ENCODE assay signal across 11 cellular contexts in the genomic region with DNA sequence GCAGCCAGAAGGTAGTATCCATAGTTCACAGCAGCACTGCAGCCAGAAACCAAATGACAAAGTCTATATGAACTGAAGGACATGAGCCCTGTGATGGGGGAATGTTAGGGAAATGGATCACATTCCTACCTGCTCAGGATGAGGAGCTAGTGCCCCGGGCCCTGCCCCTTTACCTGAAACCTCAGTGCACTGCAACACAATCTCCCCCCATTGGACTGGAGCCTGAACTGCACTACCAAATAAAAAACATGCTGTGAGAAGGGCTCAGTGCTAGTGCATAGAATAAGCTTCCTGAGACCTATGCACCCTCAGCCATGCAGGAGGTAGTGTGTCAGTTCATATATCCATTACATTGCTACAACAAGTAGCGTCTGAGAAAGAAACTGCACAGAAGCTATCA.
DNase-seq lines count a peak whose midpoint lies in the region; ATAC-seq and TF ChIP-seq lines count a peak whose summit lies in the region.
"Had no signal": no experiment of that assay in that cellular context is flagged by ENCODE, and none has a peak within 500 bp of the region (broad histone marks: within the 10 kb centered on the region; RNA-seq: fewer than 3 reads in every experiment).

No MANE protein-coding gene starts in this region.

- H3K14ac ChIP-seq in H9 (ENCODE audit: insufficient read depth, low read length), result no peak overlapping the region

- H3K9ac ChIP-seq in H9 (ENCODE audit: extremely low read depth, insufficient read length, low read length), result no peak overlapping the region
- no peak overlapping the region for H3K9ac ChIP-seq in endodermal cell (ENCODE audit: extremely low read depth, low read length, poor library complexity, severe bottlenecking)

- H3K23me2 ChIP-seq in H9 (ENCODE audit: insufficient read length, low read depth, low read length, poor library complexity, severe bottlenecking), result no peaks in the 10 kb centered on the region

- H2BK12ac ChIP-seq in H9 (ENCODE audit: insufficient read length, low read depth, low read length), result no peak overlapping the region

- no peak overlapping the region for H3T11ph ChIP-seq in H9 (ENCODE audit: low read length)

- DNase-seq in Caco-2 (peak; percentile 3 to 28), H9 (peak; percentile 40), endodermal cell (peak; percentile 65), iPS-NIHi7 (ENCODE audit: extremely low spot score) (peak; percentile 34), upper lobe of right lung (no peak)
- DNase-seq: ACHN; C1 segment of cervical spinal cord; CD4-positive, alpha-beta T cell; DMS79 had no signal

- H3K79me2 ChIP-seq in H9 (ENCODE audit: insufficient read depth, low read length), result no peaks in the 10 kb centered on the region

- no peak overlapping the region for H2AK5ac ChIP-seq in H9 (ENCODE audit: insufficient read length, low read length)

- H4K5ac ChIP-seq in H9 (ENCODE audit: insufficient read length, low read depth, low read length), result no peak overlapping the region

- no peak overlapping the region for H2AFZ ChIP-seq in H9 (ENCODE audit: low read length)

- no peak overlapping the region for H3K56ac ChIP-seq in H9 (ENCODE audit: insufficient read length, low read depth, low read length)

- TF ChIP-seq CTCF in Caco-2 (IDR thresholded peaks at IDR 0.05; ENCODE audit: insufficient read depth in 1 of 2, low read depth in 1 of 2, low read length in 1 of 2, severe bottlenecking in 1 of 2, unreplicated experiment in 1 of 2) (no peak), H9 (conservative IDR thresholded peaks at IDR 0.05) (peak; percentile 31; the same call in 2 of the 3 replicates), endodermal cell (conservative IDR thresholded peaks at IDR 0.05) (peak; percentile 46), upper lobe of right lung (IDR thresholded peaks at IDR 0.05) (no peak)

- H2BK20ac ChIP-seq in H9 (ENCODE audit: low read depth, low read length, poor library complexity, severe bottlenecking), result no peak overlapping the region

- no peak overlapping the region for H2BK120ac ChIP-seq in H9 (ENCODE audit: low read depth, low read length, poor library complexity, severe bottlenecking)

- no peaks in the 10 kb centered on the region for H3K9me3 ChIP-seq in Caco-2
- no peaks in the 10 kb centered on the region for H3K9me3 ChIP-seq in H9 (ENCODE audit: control insufficient read depth, low read depth, low read length)
- no peaks in the 10 kb centered on the region for H3K9me3 ChIP-seq in endodermal cell (ENCODE audit: control insufficient read depth, low read length)
- no peaks in the 10 kb centered on the region for H3K9me3 ChIP-seq in upper lobe of right lung

- H2BK15ac ChIP-seq in H9 (ENCODE audit: low read depth, low read length), result no peak overlapping the region

- no peak overlapping the region for H3K4me3 Mint-ChIP-seq in Caco-2 (ENCODE audit: unreplicated experiment)
- H3K4me3 Mint-ChIP-seq in H9, result no peak overlapping the region
- H3K4me3 Mint-ChIP-seq in endodermal cell, result no peak overlapping the region
- H3K4me3 Mint-ChIP-seq: CD4-positive, alpha-beta T cell had no signal

- no peaks in the 10 kb centered on the region for H3K27me3 Mint-ChIP-seq in Caco-2 (ENCODE audit: insufficient read depth, unreplicated experiment)
- H3K27me3 Mint-ChIP-seq in H9 (ENCODE audit: low read depth), result no peaks in the 10 kb centered on the region
- no peaks in the 10 kb centered on the region for H3K27me3 Mint-ChIP-seq in endodermal cell (ENCODE audit: insufficient read depth)
- H3K27me3 Mint-ChIP-seq: CD4-positive, alpha-beta T cell had no signal

- H4K8ac ChIP-seq in H9 (replicated peaks; ENCODE audit: insufficient read length, low read depth, low read length), result no peak overlapping the region

- H3K27ac ChIP-seq in H9 (ENCODE audit: insufficient read length, low read depth, low read length) (no peak overlapping the region), endodermal cell (ENCODE audit: low read depth, low read length) (no peak overlapping the region), upper lobe of right lung (no peak overlapping the region)

- H3K23ac ChIP-seq in H9 (ENCODE audit: insufficient read length, low read depth, low read length), result no peak overlapping the region

- no peaks in the 10 kb centered on the region for H3K79me1 ChIP-seq in H9 (ENCODE audit: insufficient read depth, low read depth, low read length, poor library complexity, severe bottlenecking)

- H3K27ac Mint-ChIP-seq in Caco-2 (ENCODE audit: unreplicated experiment), result no peak overlapping the region
- no peak overlapping the region for H3K27ac Mint-ChIP-seq in H9
- no peak overlapping the region for H3K27ac Mint-ChIP-seq in endodermal cell
- H3K27ac Mint-ChIP-seq: CD4-positive, alpha-beta T cell had no signal

- H3K4me1 Mint-ChIP-seq in Caco-2 (ENCODE audit: low read depth, unreplicated experiment) (no peaks in the 10 kb centered on the region), H9 (no peaks in the 10 kb centered on the region), endodermal cell (no peaks in the 10 kb centered on the region)

- ATAC-seq in GM19351 (IDR thresholded peaks at IDR 0.05; ENCODE audit: unreplicated experiment), result no peak
- ATAC-seq in HG02884 (IDR thresholded peaks at IDR 0.05; ENCODE audit: unreplicated experiment), result no peak
- no peak for ATAC-seq in upper lobe of right lung

- H3K4me3 ChIP-seq in Caco-2 (ENCODE audit: low read depth, low read length), result no peak overlapping the region
- H3K4me3 ChIP-seq in endodermal cell (ENCODE audit: low read length), result no peak overlapping the region
- H3K4me3 ChIP-seq in upper lobe of right lung, result no peak overlapping the region

- H3K9me3 Mint-ChIP-seq in Caco-2 (ENCODE audit: unreplicated experiment), result no peaks in the 10 kb centered on the region
- H3K9me3 Mint-ChIP-seq in H9, result peaks cover 8% of the 10 kb centered on the region in 2 experiments; a peak in 4 of 5 replicates
- peaks cover 8% of the 10 kb centered on the region for H3K9me3 Mint-ChIP-seq in endodermal cell

- BruUV-seq in Caco-2 (replicated peaks; lab: Mats Ljungman, UMichigan), result no TSS peak

- H3K4me1 ChIP-seq in Caco-2 (no peaks in the 10 kb centered on the region), H9 (ENCODE audit: insufficient read depth, low read length) (no peaks in the 10 kb centered on the region), endodermal cell (ENCODE audit: control insufficient read depth, insufficient read depth, low read length) (no peaks in the 10 kb centered on the region), upper lobe of right lung (no peaks in the 10 kb centered on the region)

- no peak overlapping the region for H4K91ac ChIP-seq in H9 (ENCODE audit: insufficient read length, low read depth, low read length)

- WGBS in H9 (ENCODE audit: extremely low coverage, insufficient read length, low lambda C conversion rate), result no CpG with 5 or more reads among the region's 2 CpGs
- WGBS in endodermal cell (ENCODE audit: insufficient coverage in 1 of 2, insufficient read length in 1 of 2), 2 experiments, result 92 to 100% methylated on average over 1 to 2 of the region's 2 CpGs

- H3K36me3 ChIP-seq in Caco-2 (ENCODE audit: control insufficient read depth, insufficient read depth, low read length), result no peaks in the 10 kb centered on the region
- H3K36me3 ChIP-seq in endodermal cell (ENCODE audit: control insufficient read depth, insufficient read depth, low read length), result no peaks in the 10 kb centered on the region
- no peaks in the 10 kb centered on the region for H3K36me3 ChIP-seq in upper lobe of right lung

- no peaks in the 10 kb centered on the region for H3K36me3 Mint-ChIP-seq in Caco-2 (ENCODE audit: insufficient read depth, unreplicated experiment)
- H3K36me3 Mint-ChIP-seq in H9 (ENCODE audit: insufficient read depth in 1 of 3, low read depth in 3 of 3), result peaks cover 0 to 9% (median 0%) of the 10 kb centered on the region in 3 experiments; a peak in 2 of 7 replicates
- H3K36me3 Mint-ChIP-seq in endodermal cell (ENCODE audit: low read depth), result no peaks in the 10 kb centered on the region

- H3K18ac ChIP-seq in H9 (ENCODE audit: insufficient read length, low read depth, low read length), result no peak overlapping the region

- intact Hi-C loops in Caco-2 (cut with micrococcal nuclease; ENCODE audit: unreplicated experiment), result no loop called here
- intact Hi-C loops in upper lobe of right lung (cut with DNase I), result no loop called here

- no peaks in the 10 kb centered on the region for H4K20me1 ChIP-seq in H9 (ENCODE audit: control insufficient read depth, insufficient read depth, insufficient read length)

- H3K4ac ChIP-seq in H9 (ENCODE audit: low read depth, low read length), result no peak overlapping the region

- no peak overlapping the region for H3K4me2 ChIP-seq in H9 (ENCODE audit: insufficient read depth, insufficient read length, low read length)

- CTCF ChIA-PET in Caco-2 (lab: Charles Lee), result no interaction called here

- H3K27me3 ChIP-seq in Caco-2 (replicated peaks; ENCODE audit: control insufficient read depth, insufficient read depth, low read length), result no peaks in the 10 kb centered on the region
- H3K27me3 ChIP-seq in H9 (ENCODE audit: insufficient read depth, low read length), result no peaks in the 10 kb centered on the region
- H3K27me3 ChIP-seq in endodermal cell (ENCODE audit: control insufficient read depth, insufficient read depth, low read length, poor library complexity, severe bottlenecking), result no peaks in the 10 kb centered on the region
- H3K27me3 ChIP-seq in upper lobe of right lung, result no peaks in the 10 kb centered on the region

- no peak overlapping the region for H2BK5ac ChIP-seq in H9 (ENCODE audit: insufficient read length, low read length)

- POLR2A ChIA-PET in Caco-2 (lab: Charles Lee), result no interaction called here

Comparison
In these comparisons a context has a peak if more than half of its experiments do, and no peak if none do; other contexts are left out.
1. CTCF ChIP-seq: peak in H9 (single experiment) and endodermal cell (single experiment); none in Caco-2 (0 of 2) and upper lobe of right lung (single experiment).